Comparison of ENCODE assay signal across 17 cellular contexts in the genomic region with DNA sequence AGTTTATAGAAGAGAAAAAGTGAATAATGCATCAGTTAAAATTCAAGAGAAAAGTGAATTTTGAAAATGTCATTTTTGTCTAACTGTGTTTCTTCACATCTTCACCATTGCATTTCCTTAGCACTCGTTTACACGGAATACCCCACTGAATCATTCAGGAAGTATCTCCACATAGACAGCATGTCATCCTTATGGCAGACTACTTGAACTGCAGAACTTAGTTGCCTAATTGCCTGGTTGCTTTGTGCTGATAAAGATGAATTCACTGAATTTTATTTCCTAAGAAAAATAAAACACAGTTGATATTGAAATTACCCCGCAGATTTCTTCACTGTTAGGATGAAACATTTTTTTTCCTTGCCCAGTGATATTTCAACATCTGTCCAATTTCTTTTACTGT.
A peak's percentile ranks its signal among the peaks of the same experiment; 100 is the strongest.
DNase-seq lines count a peak whose midpoint lies in the region; FAIRE-seq and TF ChIP-seq lines count a peak whose summit lies in the region.
"Had no signal": no experiment of that assay in that cellular context is flagged by ENCODE, and none has a peak within 500 bp of the region (broad histone marks: within the 10 kb centered on the region; RNA-seq: fewer than 3 reads in every experiment).

No MANE protein-coding gene starts in this region.

- no peak for FAIRE-seq in HTR-8/SVneo (lab: Jason Lieb, UNC)
- FAIRE-seq: HepG2 had no signal

- no peak for TF ChIP-seq POLR2A in erythroblast (IDR thresholded peaks at IDR 0.05; ENCODE audit: low read length)

- no peaks in the 10 kb centered on the region for H3K27me3 ChIP-seq in BE2C
- H3K27me3 ChIP-seq: esophagus squamous epithelium had no signal

- no peaks in the 10 kb centered on the region for H3K36me3 ChIP-seq in BE2C
- H3K36me3 ChIP-seq: esophagus squamous epithelium had no signal

- H3K9me3 ChIP-seq in BE2C: no peaks in the 10 kb centered on the region
- H3K9me3 ChIP-seq: esophagus squamous epithelium had no signal

- no peak overlapping the region for H3K4me3 ChIP-seq in BE2C (ENCODE audit: low read depth, low read length)
- H3K4me3 ChIP-seq: esophagus squamous epithelium had no signal

- TF ChIP-seq CTCF in BE2C (IDR thresholded peaks at IDR 0.05; ENCODE audit: low read depth, low read length): no peak

- DNase-seq in EH (ENCODE audit: low read depth) (peak; percentile 69), HTR-8/SVneo (ENCODE audit: insufficient read length, low spot score) (peak; percentile 13), astrocyte of the hippocampus (ENCODE audit: low read depth, low spot score) (peak; percentile 6), iris pigment epithelial cell (ENCODE audit: low read depth) (peak; percentile 92), NCI-H82 (lab: John Stamatoyannopoulos, UW) (no peak), BE2C (no peak), amygdala (lab: John Stamatoyannopoulos, UW) (no peak), erythroblast (lab: John Stamatoyannopoulos, UW) (no peak)
- DNase-seq: activated CD4-positive, alpha-beta T cell treated with anti-CD3 and anti-CD28 coated beads, Interleukin-2, amount 10 ng/mL, durations not matched to agents 24 days and 14 days; activated naive CD8-positive, alpha-beta T cell treated with anti-CD3 and anti-CD28 coated beads, Interleukin-2, amount 10 ng/mL, durations not matched to agents 7 days and 5 days; activated T-cell treated with anti-CD3 and anti-CD28 coated beads, Interleukin-2, amount 50 U/mL, for 1 hour; esophagus squamous epithelium; NCI-H1105 treated with DMSO at 0.1 percent for 48 hours; NCI-H526 treated with DMSO at 0.1 percent for 48 hours; nephron progenitor cell; stimulated activated CD4-positive, alpha-beta T cell treated with anti-CD3 and anti-CD28 coated beads, Interleukin-4, amount 100 ng/mL, for 24 hours had no signal

- no peaks in the 10 kb centered on the region; the same call in 1 of the 2 replicates for H3K4me1 ChIP-seq in BE2C
- H3K4me1 ChIP-seq: esophagus squamous epithelium had no signal

Comparison
In these comparisons a context has a peak if more than half of its experiments do, and no peak if none do; other contexts are left out.
1. DNase-seq: peak in EH (single experiment), HTR-8/SVneo (single experiment), astrocyte of the hippocampus (single experiment) and iris pigment epithelial cell (single experiment); none in NCI-H82 (single experiment), BE2C (single experiment), amygdala (0 of 56) and erythroblast (0 of 2).